ENCODE assay signal across 8 cellular contexts in the genomic region with DNA sequence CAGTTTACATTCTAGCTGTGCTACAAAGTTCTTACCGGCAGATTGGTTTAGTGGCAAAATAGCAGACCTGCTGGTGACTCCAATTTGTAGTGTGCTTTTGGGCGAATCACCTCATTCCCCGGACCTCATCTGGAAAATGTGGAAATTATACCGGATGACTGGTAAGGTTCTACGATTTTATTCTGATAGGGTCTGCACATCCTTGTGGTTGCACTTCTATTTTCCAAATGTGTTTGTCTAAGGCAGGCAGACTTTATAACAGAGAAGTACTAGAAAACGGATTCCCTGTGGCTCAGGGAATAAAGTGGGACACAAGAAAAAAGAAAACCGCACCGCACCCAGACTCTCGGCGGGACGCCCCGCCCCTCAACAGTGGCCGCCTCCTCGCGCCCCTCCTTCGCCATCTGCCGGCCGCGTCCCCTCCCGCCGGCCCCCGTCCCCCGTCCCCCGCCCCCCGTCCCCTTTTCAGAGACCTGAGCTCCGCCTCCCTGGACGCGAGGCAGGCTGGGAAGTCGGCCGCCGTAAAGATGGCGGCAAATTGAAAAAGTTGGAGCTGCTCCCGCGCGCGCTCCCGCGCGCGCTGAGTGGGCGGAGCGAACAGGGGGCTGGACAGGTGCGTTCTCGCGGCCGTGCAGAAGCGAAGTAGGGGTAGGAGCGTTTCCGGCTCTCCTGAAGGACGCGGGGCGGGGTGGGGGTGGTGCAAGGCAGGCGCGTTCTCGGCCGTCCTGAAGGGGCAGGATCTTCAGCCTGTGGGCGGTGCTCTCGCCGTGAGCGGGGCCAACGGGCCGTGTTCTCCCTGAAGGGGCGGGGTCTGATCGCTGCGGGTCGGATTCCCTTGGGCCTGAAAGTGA. TPM values are rescaled to one million over a fixed set of nuclear protein-coding genes. Genes with fewer than 3 reads are reported as not detected.
A peak's percentile ranks its signal among the peaks of the same experiment; 100 is the strongest.
DNase-seq lines count a peak whose midpoint lies in the region; ATAC-seq, FAIRE-seq and TF ChIP-seq lines count a peak whose summit lies in the region.

No MANE protein-coding gene starts in this region.

- H3K9me3 Mint-ChIP-seq in brain, result peaks cover 0 to 3% (median 0%) of the 10 kb centered on the region in 5 experiments

- H3K27ac ChIP-seq in 22Rv1, result peak overlapping the region; percentile 78
- H3K27ac ChIP-seq in sigmoid colon, result peak overlapping the region; percentile 86 to 94 (median 92)

- H3K36me3 ChIP-seq in sigmoid colon, result no peaks in the 10 kb centered on the region

- peak overlapping the region; percentile 79 to 99 (median 97) for H3K27ac Mint-ChIP-seq in brain

- no peaks in the 10 kb centered on the region for H3K36me3 Mint-ChIP-seq in brain

- DNase-seq in NCI-H2107 (lab: John Stamatoyannopoulos, UW) (peak; percentile 99), iPS DF 4.7 (ENCODE audit: extremely low read depth, low spot score) (peak; percentile 72), sigmoid colon (peak; percentile 100)

- peaks cover 0 to 25% (median 13%) of the 10 kb centered on the region in 4 donors for H3K4me1 ChIP-seq in sigmoid colon

- no peak for TF ChIP-seq EP300 in sigmoid colon (IDR thresholded peaks at IDR 0.05)

- no peaks in the 10 kb centered on the region for H3K9me3 ChIP-seq in sigmoid colon

- peak overlapping the region; percentile 84 to 97 (median 95) for H3K4me3 Mint-ChIP-seq in brain

- TF ChIP-seq POLR2A in sigmoid colon (IDR thresholded peaks at IDR 0.05), result no peak

- H3K27me3 ChIP-seq in sigmoid colon, result no peaks in the 10 kb centered on the region

- FAIRE-seq in TTC549 (lab: Jason Lieb, UNC), result peak; percentile 43

- peak; percentile 47 for ATAC-seq in GM18520 (IDR thresholded peaks at IDR 0.05; ENCODE audit: unreplicated experiment)
- peak; percentile 41 for ATAC-seq in HG03060 (IDR thresholded peaks at IDR 0.05; ENCODE audit: low read depth, unreplicated experiment)

- peaks cover 33% of the 10 kb centered on the region for H3K4me1 Mint-ChIP-seq in brain

- H3K27me3 Mint-ChIP-seq in brain, result no peaks in the 10 kb centered on the region

- peak overlapping the region; percentile 36 to 91 (median 86) for H3K4me3 ChIP-seq in sigmoid colon

- intact Hi-C loops in sigmoid colon (cut with DNase I), result loop anchor here (1.0 to 5.0 kb wide), 3 partner anchors 13 to 112 kb away; partner anchors contain the start of genes NACAD and PURB

- 0% methylated on average over 66 of the region's 66 CpGs for WGBS in sigmoid colon, 2 donors

- no peak for TF ChIP-seq CTCF in 22Rv1 (IDR thresholded peaks at IDR 0.05)
- TF ChIP-seq CTCF in brain (conservative IDR thresholded peaks at IDR 0.05), result no peak
- no peak for TF ChIP-seq CTCF in sigmoid colon (IDR thresholded peaks at IDR 0.05)

RNA-seq across cellular contexts. Expression of gene CCM2, which starts 0.5 kb away (rescaled TPM):
- polyA plus RNA-seq in brain (ENCODE audit: insufficient read depth, low read depth, low replicate concordance) (75.0 TPM), sigmoid colon (10 to 100 TPM; 29.1 to 54.2 (median 29.4) TPM)
- total RNA-seq in sigmoid colon, result 10 to 100 TPM; 28.1 to 40.7 (median 36.3) TPM

RNA-seq across cellular contexts. Expression of gene MYO1G, which starts 20.7 kb away (rescaled TPM):
- polyA plus RNA-seq in brain (ENCODE audit: insufficient read depth, low read depth, low replicate concordance), result 0.17 TPM
- total RNA-seq in sigmoid colon, result 1 to 10 TPM; 1.1 to 3.4 (median 1.1) TPM
- polyA plus RNA-seq in sigmoid colon, result 10 to 100 TPM in 1 of 3 donors, 1 to 10 TPM in 2; 2.4 to 19.5 (median 2.8) TPM

Comparison
In these comparisons a context has a peak if more than half of its experiments do, and no peak if none do; other contexts are left out.
1. Peak in every context shown above with its lines: DNase-seq, ATAC-seq, H3K4me3 ChIP-seq and H3K27ac ChIP-seq.